25 cellular contexts compared by ENCODE assay signal in the genomic region with DNA sequence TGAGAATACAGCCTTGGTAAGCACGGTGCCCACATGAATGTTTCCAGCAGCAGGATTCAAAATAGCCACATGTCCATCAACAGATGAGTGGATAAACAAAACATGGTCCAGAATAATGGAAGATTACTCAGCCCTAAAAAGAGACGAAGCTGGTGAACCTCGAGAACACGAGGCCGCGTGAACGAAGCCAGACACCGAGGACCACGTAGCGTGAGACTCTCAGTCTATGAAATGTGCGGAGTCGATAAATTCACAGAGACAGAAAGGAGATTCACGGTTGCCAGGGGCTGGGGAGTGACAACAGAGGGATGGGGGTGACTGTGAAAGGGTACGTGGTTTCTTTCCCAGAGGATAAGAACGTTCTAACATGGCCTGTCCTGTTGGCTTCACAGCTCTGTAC. TPM values are rescaled to one million over a fixed set of nuclear protein-coding genes. Genes with fewer than 3 reads are reported as not detected.
"Had no signal": no experiment of that assay in that cellular context is flagged by ENCODE, and none has a peak within 500 bp of the region (broad histone marks: within the 10 kb centered on the region; RNA-seq: fewer than 3 reads in every experiment).

No MANE protein-coding gene starts in this region.

- H3K4me3 ChIP-seq: coronary artery, dorsolateral prefrontal cortex, gastrocnemius medialis, left ventricle myocardium inferior, lung, right atrium auricular region, stomach, uterus had no signal

- H3K27ac ChIP-seq: coronary artery, dorsolateral prefrontal cortex, gastrocnemius medialis, left ventricle myocardium inferior, neutrophil, right atrium auricular region, stomach, uterus had no signal

- H3K36me3 ChIP-seq: gastrocnemius medialis, left ventricle myocardium inferior, neutrophil, right atrium auricular region, stomach, uterus had no signal

- DNase-seq: effector memory CD4-positive, alpha-beta T cell; gastrocnemius medialis; glutamatergic neuron; immature natural killer cell; left ventricle myocardium inferior; mesendoderm; naive B cell; small intestine; stimulated activated CD4-positive, alpha-beta T cell treated with anti-CD3 and anti-CD28 coated beads, Interleukin-12 subunit alpha, Interleukin-12 subunit beta, amount 100 ng/mL, for 4 hours; stimulated activated naive CD4-positive, alpha-beta T cell; substantia nigra had no signal

- H3K27ac Mint-ChIP-seq: immature natural killer cell had no signal

- H3K4me1 ChIP-seq: gastrocnemius medialis had no signal

- H3K4me3 Mint-ChIP-seq: type B pancreatic cell had no signal

- H3K36me3 Mint-ChIP-seq: type B pancreatic cell had no signal

- H3K9me3 Mint-ChIP-seq: immature natural killer cell, type B pancreatic cell had no signal

- ATAC-seq: esophagus mucosa, gastrocnemius medialis had no signal

- H3K9me3 ChIP-seq: gastrocnemius medialis, left ventricle myocardium inferior, neutrophil, right atrium auricular region, stomach, uterus had no signal

- H3K27me3 ChIP-seq: uterus had no signal

RNA-seq across cellular contexts. Expression of a gene that starts 2.9 kb away (rescaled TPM):
- total RNA-seq: chondrocyte, fibroblast of villous mesenchyme, gastrocnemius medialis, left ventricle myocardium inferior, osteocyte, pulmonary artery endothelial cell had no signal

RNA-seq across cellular contexts. Expression of a gene that starts 28.4 kb away (rescaled TPM):
- total RNA-seq: chondrocyte, fibroblast of villous mesenchyme, pulmonary artery endothelial cell had no signal
- polyA plus RNA-seq: keratinocyte had no signal

RNA-seq across cellular contexts. Expression of a gene that starts 28.5 kb away (rescaled TPM):
- total RNA-seq: chondrocyte, esophagus mucosa, gastrocnemius medialis, pulmonary artery endothelial cell had no signal
- polyA plus RNA-seq: keratinocyte had no signal
